Comparison of ENCODE assay signal across 8 cellular contexts in the genomic region with DNA sequence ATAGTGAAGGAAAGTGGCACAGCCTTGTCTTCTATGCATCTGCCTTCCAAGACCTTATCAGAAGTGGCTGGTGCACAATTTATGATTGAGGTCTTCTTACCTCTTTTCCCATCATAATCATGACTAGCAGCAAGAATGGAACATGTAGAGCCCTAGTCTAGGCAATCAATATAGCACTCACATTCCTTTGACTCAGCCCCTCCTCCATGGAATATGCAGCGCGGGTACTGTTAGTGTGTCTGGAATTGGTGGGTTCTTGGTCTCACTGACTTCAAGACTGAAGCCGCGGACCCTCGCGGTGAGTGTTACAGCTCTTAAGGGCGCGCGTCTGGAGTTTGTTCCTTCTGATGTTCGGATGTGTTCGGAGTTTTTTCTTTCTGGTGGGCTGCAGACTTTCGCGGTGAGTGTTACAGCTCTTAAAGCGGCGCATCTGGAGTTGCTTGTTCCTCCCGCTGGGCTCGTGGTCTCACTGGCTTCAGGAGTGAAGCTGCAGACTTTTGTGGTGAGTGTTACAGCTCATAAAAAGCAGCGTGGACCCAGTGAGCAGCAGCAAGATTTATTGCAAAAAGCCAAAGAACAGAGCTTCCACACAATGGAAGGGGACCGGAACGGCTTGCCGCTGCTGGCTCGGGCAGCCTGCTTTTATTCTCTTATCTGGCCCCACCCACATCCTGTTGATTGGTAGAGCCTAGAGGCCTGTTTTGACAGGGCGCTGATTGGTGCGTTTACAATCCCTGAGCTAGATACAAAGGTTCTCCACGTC. TPM values are rescaled to one million over a fixed set of nuclear protein-coding genes. Genes with fewer than 3 reads are reported as not detected.
DNase-seq lines count a peak whose midpoint lies in the region; ATAC-seq and TF ChIP-seq lines count a peak whose summit lies in the region.
"Not testable (repeated sequence)": the region's sequence is repeated elsewhere in the genome, so short reads cannot be mapped to it uniquely, and the experiment has no call there.

No MANE protein-coding gene starts in this region.

- not testable (repeated sequence) for H3K36me3 ChIP-seq in CD4-positive, CD25-positive, alpha-beta regulatory T cell (ENCODE audit: control insufficient read depth, insufficient read depth, low read length); neural progenitor cell

- H3K9ac ChIP-seq in neural progenitor cell: not testable (repeated sequence)

- peak in 1 of 2 donors; percentile 37 for ATAC-seq in CD4-positive, CD25-positive, alpha-beta regulatory T cell (ENCODE audit: low read depth in 2 of 2)
- ATAC-seq in T-cell (replicated peaks in 1 of 4): peak in 3 of 4 experiments; percentile 45 to 70 (median 49)

- not testable (repeated sequence) for H3K79me2 ChIP-seq in neural progenitor cell (ENCODE audit: low read depth)

- H3K27me3 Mint-ChIP-seq in CD4-positive, CD25-positive, alpha-beta regulatory T cell: peaks cover 28% of the 10 kb centered on the region
- peaks cover 0 to 11% of the 10 kb centered on the region in 2 donors for H3K27me3 Mint-ChIP-seq in T-cell
- H3K27me3 Mint-ChIP-seq in activated CD4-positive, alpha-beta memory T cell treated with anti-CD3 and anti-CD28 coated beads, Interleukin-2, amount 10 ng/mL, durations not matched to agents 7 days and 5 days: peaks cover 22% of the 10 kb centered on the region
- H3K27me3 Mint-ChIP-seq in activated naive CD8-positive, alpha-beta T cell treated with anti-CD3 and anti-CD28 coated beads for 36 hours; neural progenitor cell (ENCODE audit: insufficient read depth, low read depth): not testable (repeated sequence)

- H3K36me3 Mint-ChIP-seq in CD4-positive, CD25-positive, alpha-beta regulatory T cell; T-cell; activated CD4-positive, alpha-beta memory T cell treated with anti-CD3 and anti-CD28 coated beads, Interleukin-2, amount 10 ng/mL, durations not matched to agents 7 days and 5 days (ENCODE audit: low read depth); activated naive CD8-positive, alpha-beta T cell treated with anti-CD3 and anti-CD28 coated beads for 36 hours; neural progenitor cell: not testable (repeated sequence)

- H3K4me3 Mint-ChIP-seq in CD4-positive, CD25-positive, alpha-beta regulatory T cell: peak overlapping the region; percentile 79 to 96 (median 91)
- H3K4me3 Mint-ChIP-seq in T-cell: peak overlapping the region; percentile 69 to 83 (median 77)
- H3K4me3 Mint-ChIP-seq in activated CD4-positive, alpha-beta memory T cell treated with anti-CD3 and anti-CD28 coated beads, Interleukin-2, amount 10 ng/mL, durations not matched to agents 7 days and 5 days: peak overlapping the region; percentile 83
- peak overlapping the region; percentile 66 for H3K4me3 Mint-ChIP-seq in activated naive CD8-positive, alpha-beta T cell treated with anti-CD3 and anti-CD28 coated beads for 36 hours
- H3K4me3 Mint-ChIP-seq in neural progenitor cell: not testable (repeated sequence)

- not testable (repeated sequence) for TF ChIP-seq CTCF in foreskin fibroblast (IDR thresholded peaks at IDR 0.05; ENCODE audit: low read depth, low read length); neural progenitor cell (IDR thresholded peaks at IDR 0.05)

- peak overlapping the region; percentile 42 for H2AFZ ChIP-seq in neural progenitor cell (replicated peaks)

- not testable (repeated sequence) for H3F3A ChIP-seq in neural progenitor cell (ENCODE audit: low read depth)

- H4K20me1 ChIP-seq in neural progenitor cell (ENCODE audit: low read depth): not testable (repeated sequence)

- DNase-seq in CD4-positive, CD25-positive, alpha-beta regulatory T cell: peak; percentile 7 to 75 (median 34)
- DNase-seq in HuH-7.5 (ENCODE audit: low spot score) (peak; percentile 27), T-cell (peak in 27 of 34 experiments; percentile 13 to 62 (median 48)), foreskin fibroblast (peak; percentile 12 to 49)
- peak; percentile 73 for DNase-seq in activated CD4-positive, alpha-beta memory T cell treated with anti-CD3 and anti-CD28 coated beads, Interleukin-2, amount 10 ng/mL, durations not matched to agents 7 days and 5 days
- DNase-seq in activated naive CD8-positive, alpha-beta T cell treated with anti-CD3 and anti-CD28 coated beads for 36 hours: peak; percentile 40
- DNase-seq in neural progenitor cell (ENCODE audit: low spot score): not testable (repeated sequence)
- DNase-seq in stimulated activated naive CD4-positive, alpha-beta T cell (lab: John Stamatoyannopoulos, UW): peak in 5 of 6 experiments; percentile 13 to 59 (median 34)

- H3K4me3 ChIP-seq in CD4-positive, CD25-positive, alpha-beta regulatory T cell (ENCODE audit: low read depth, low read length): peak overlapping the region; percentile 62
- peak overlapping the region; percentile 40 to 51 for H3K4me3 ChIP-seq in foreskin fibroblast (ENCODE audit: low read depth in 1 of 2, low read length in 2 of 2)
- not testable (repeated sequence) for H3K4me3 ChIP-seq in neural progenitor cell

- peak overlapping the region; percentile 39 to 87 (median 45) for H3K27ac Mint-ChIP-seq in CD4-positive, CD25-positive, alpha-beta regulatory T cell
- H3K27ac Mint-ChIP-seq in T-cell: peak overlapping the region; percentile 55 to 56
- peak overlapping the region; percentile 14 for H3K27ac Mint-ChIP-seq in activated CD4-positive, alpha-beta memory T cell treated with anti-CD3 and anti-CD28 coated beads, Interleukin-2, amount 10 ng/mL, durations not matched to agents 7 days and 5 days
- not testable (repeated sequence) for H3K27ac Mint-ChIP-seq in activated naive CD8-positive, alpha-beta T cell treated with anti-CD3 and anti-CD28 coated beads for 36 hours; neural progenitor cell

- not testable (repeated sequence) for H3K9me3 ChIP-seq in CD4-positive, CD25-positive, alpha-beta regulatory T cell (ENCODE audit: control insufficient read depth in 2 of 2, low read length in 2 of 2); neural progenitor cell (ENCODE audit: low read depth)

- CTCF ChIA-PET in T-cell (lab: Charles Lee): interaction anchor here (0.5 to 1.6 kb wide), 6 partner anchors 11 to 582 kb away, joined by 3 to 7 read pairs (median 4); no protein-coding TSS in a partner anchor
- CTCF ChIA-PET in activated CD4-positive, alpha-beta memory T cell treated with anti-CD3 and anti-CD28 coated beads, Interleukin-2, amount 10 ng/mL, durations not matched to agents 7 days and 5 days (lab: Charles Lee): interaction anchor here (0.8 to 1.1 kb wide), 2 partner anchors 70 to 86 kb away, joined by 3 to 4 read pairs; no protein-coding TSS in a partner anchor

- not testable (repeated sequence) for H3K27me3 ChIP-seq in CD4-positive, CD25-positive, alpha-beta regulatory T cell (ENCODE audit: control insufficient read depth, insufficient read depth, low read length); neural progenitor cell

- POLR2A ChIA-PET in T-cell (lab: Charles Lee): interaction anchor here (0.5 to 1.0 kb wide), 3 partner anchors 30 to 234 kb away, joined by 4 to 9 read pairs (median 7); a partner anchor contains a TSS
- POLR2A ChIA-PET in activated CD4-positive, alpha-beta memory T cell treated with anti-CD3 and anti-CD28 coated beads, Interleukin-2, amount 10 ng/mL, durations not matched to agents 7 days and 5 days (lab: Charles Lee): interaction anchor here (0.8 to 1.4 kb wide), 7 partner anchors 12 to 343 kb away, joined by 3 to 11 read pairs (median 4); a partner anchor contains a TSS

- not testable (repeated sequence) for H3K4me1 ChIP-seq in CD4-positive, CD25-positive, alpha-beta regulatory T cell (ENCODE audit: control insufficient read depth, insufficient read depth, low read length, poor library complexity, severe bottlenecking); neural progenitor cell

- not testable (repeated sequence) for H3K9me3 Mint-ChIP-seq in CD4-positive, CD25-positive, alpha-beta regulatory T cell; T-cell; activated CD4-positive, alpha-beta memory T cell treated with anti-CD3 and anti-CD28 coated beads, Interleukin-2, amount 10 ng/mL, durations not matched to agents 7 days and 5 days; activated naive CD8-positive, alpha-beta T cell treated with anti-CD3 and anti-CD28 coated beads for 36 hours; neural progenitor cell

- H3K4me1 Mint-ChIP-seq in CD4-positive, CD25-positive, alpha-beta regulatory T cell: peaks cover 9 to 25% (median 13%) of the 10 kb centered on the region in 4 donors
- not testable (repeated sequence) for H3K4me1 Mint-ChIP-seq in T-cell; activated naive CD8-positive, alpha-beta T cell treated with anti-CD3 and anti-CD28 coated beads for 36 hours; neural progenitor cell
- H3K4me1 Mint-ChIP-seq in activated CD4-positive, alpha-beta memory T cell treated with anti-CD3 and anti-CD28 coated beads, Interleukin-2, amount 10 ng/mL, durations not matched to agents 7 days and 5 days: peaks cover 24% of the 10 kb centered on the region

- not testable (repeated sequence) for H3K27ac ChIP-seq in CD4-positive, CD25-positive, alpha-beta regulatory T cell (ENCODE audit: insufficient read depth, low read length, poor library complexity, severe bottlenecking); neural progenitor cell

- H3K4me2 ChIP-seq in neural progenitor cell: not testable (repeated sequence)

RNA-seq across cellular contexts. Expression of a gene that starts 29.7 kb away (rescaled TPM):
- 9.1 TPM for total RNA-seq in CD4-positive, CD25-positive, alpha-beta regulatory T cell
- 1 to 10 TPM; 3.2 to 8.2 (median 4.6) TPM for polyA plus RNA-seq in CD4-positive, CD25-positive, alpha-beta regulatory T cell
- total RNA-seq in T-cell (1 to 10 TPM; 4.9 to 9.5 (median 8.2) TPM), neural progenitor cell (ENCODE audit: low replicate concordance) (14.4 and 23.1 TPM in 2 replicates)
- total RNA-seq in activated CD4-positive, alpha-beta memory T cell treated with anti-CD3 and anti-CD28 coated beads, Interleukin-2, amount 10 ng/mL, durations not matched to agents 7 days and 5 days: 10 to 100 TPM; 19.7 TPM
- 10 to 100 TPM; 26.1 to 26.3 TPM for total RNA-seq in activated naive CD8-positive, alpha-beta T cell treated with anti-CD3 and anti-CD28 coated beads for 36 hours

RNA-seq across cellular contexts. Expression of a gene that starts 29.8 kb away (rescaled TPM):
- 32.3 TPM for total RNA-seq in CD4-positive, CD25-positive, alpha-beta regulatory T cell
- polyA plus RNA-seq in CD4-positive, CD25-positive, alpha-beta regulatory T cell: 10 to 100 TPM; 34.0 to 46.0 (median 36.4) TPM
- total RNA-seq in T-cell (10 to 100 TPM; 19.2 to 29.8 (median 25.5) TPM), neural progenitor cell (ENCODE audit: low replicate concordance) (9.3 and 9.7 TPM in 2 replicates)
- total RNA-seq in activated CD4-positive, alpha-beta memory T cell treated with anti-CD3 and anti-CD28 coated beads, Interleukin-2, amount 10 ng/mL, durations not matched to agents 7 days and 5 days: 10 to 100 TPM; 27.2 to 29.3 TPM
- total RNA-seq in activated naive CD8-positive, alpha-beta T cell treated with anti-CD3 and anti-CD28 coated beads for 36 hours: 10 to 100 TPM; 27.3 to 27.5 TPM

RNA-seq across cellular contexts. Expression of a gene that starts 41.3 kb away (rescaled TPM):
- 18.3 TPM for total RNA-seq in CD4-positive, CD25-positive, alpha-beta regulatory T cell
- 1 to 10 TPM; 2.5 to 7.1 (median 4.0) TPM for polyA plus RNA-seq in CD4-positive, CD25-positive, alpha-beta regulatory T cell
- total RNA-seq in T-cell (10 to 100 TPM in 4 of 5 donors, 1 to 10 TPM in 1; 7.6 to 16.8 (median 15.6) TPM), neural progenitor cell (ENCODE audit: low replicate concordance) (0.58 and 1.7 TPM in 2 replicates)
- 10 to 100 TPM; 50.1 to 52.8 TPM for total RNA-seq in activated CD4-positive, alpha-beta memory T cell treated with anti-CD3 and anti-CD28 coated beads, Interleukin-2, amount 10 ng/mL, durations not matched to agents 7 days and 5 days
- total RNA-seq in activated naive CD8-positive, alpha-beta T cell treated with anti-CD3 and anti-CD28 coated beads for 36 hours: 10 to 100 TPM; 21.2 to 22.0 TPM
